In genomic region chr10:7306147-7306546, GRCh38 we compare ENCODE assay signal across 21 cellular contexts.
A peak's percentile ranks its signal among the peaks of the same experiment; 100 is the strongest.
DNase-seq lines count a peak whose midpoint lies in the region; ATAC-seq and TF ChIP-seq lines count a peak whose summit lies in the region.
"Had no signal": no experiment of that assay in that cellular context is flagged by ENCODE, and none has a peak within 500 bp of the region (broad histone marks: within the 10 kb centered on the region; RNA-seq: fewer than 3 reads in every experiment).

No MANE protein-coding gene starts in this region.

- no peak for TF ChIP-seq POLR2A in lower leg skin (IDR thresholded peaks at IDR 0.05)

- peaks cover 3 to 7% of the 10 kb centered on the region in 2 donors for H3K9me3 Mint-ChIP-seq in stimulated activated naive B cell treated with anti-CD40 and anti-IgM and Interleukin-4, amounts not matched to agents 10 μg/mL and 1 μg/mL and 100 μg/mL, for 72 hours
- no peaks in the 10 kb centered on the region for H3K9me3 Mint-ChIP-seq in activated naive CD4-positive, alpha-beta T cell treated with anti-CD3 and anti-CD28 coated beads, Interleukin-2, amount 50 U/mL, for 72 hours
- H3K9me3 Mint-ChIP-seq: activated naive CD4-positive, alpha-beta T cell treated with anti-CD3 and anti-CD28 coated beads, Interleukin-2, amount 50 U/mL, for 24 hours; natural killer cell treated with Interleukin-12 subunit alpha and Interleukin-12 subunit beta and Interleukin-15 and Interleukin-18, amount 100 ng/mL, for 72 hours; T-cell had no signal

- peak overlapping the region; percentile 39 to 57 for H3K4me3 Mint-ChIP-seq in stimulated activated naive B cell treated with anti-CD40 and anti-IgM and Interleukin-4, amounts not matched to agents 10 μg/mL and 1 μg/mL and 100 μg/mL, for 72 hours
- H3K4me3 Mint-ChIP-seq: activated CD4-positive, alpha-beta memory T cell treated with anti-CD3 and anti-CD28 coated beads, Interleukin-2, amount 10 ng/mL, durations not matched to agents 7 days and 5 days; activated naive CD4-positive, alpha-beta T cell treated with anti-CD3 and anti-CD28 coated beads, Interleukin-2, amount 50 U/mL, for 24 hours; activated T-cell treated with anti-CD3 and anti-CD28 coated beads, Interleukin-2, amount 50 U/mL, for 24 hours; natural killer cell treated with Interleukin-12 subunit alpha and Interleukin-12 subunit beta and Interleukin-15 and Interleukin-18, amount 100 ng/mL, for 72 hours; T-cell had no signal

- WGBS in lower leg skin, 2 donors: 43 to 67% methylated on average over 9 of the region's 9 CpGs

- intact Hi-C loops in lower leg skin (cut with DNase I; ENCODE audit: low total_unique reads): no loop called here

- peak overlapping the region; percentile 65 for H3K27ac Mint-ChIP-seq in stimulated activated naive B cell treated with anti-CD40 and anti-IgM and Interleukin-4, amounts not matched to agents 10 μg/mL and 1 μg/mL and 100 μg/mL, for 72 hours
- no peak overlapping the region for H3K27ac Mint-ChIP-seq in activated naive CD4-positive, alpha-beta T cell treated with anti-CD3 and anti-CD28 coated beads, Interleukin-2, amount 50 U/mL, for 72 hours
- H3K27ac Mint-ChIP-seq: activated CD4-positive, alpha-beta memory T cell treated with anti-CD3 and anti-CD28 coated beads, Interleukin-2, amount 10 ng/mL, durations not matched to agents 7 days and 5 days; activated naive CD4-positive, alpha-beta T cell treated with anti-CD3 and anti-CD28 coated beads, Interleukin-2, amount 50 U/mL, for 24 hours; activated T-cell treated with anti-CD3 and anti-CD28 coated beads, Interleukin-2, amount 50 U/mL, for 24 hours; T-cell had no signal

- no peaks in the 10 kb centered on the region for H3K27me3 Mint-ChIP-seq in stimulated activated naive B cell treated with anti-CD40 and anti-IgM and Interleukin-4, amounts not matched to agents 10 μg/mL and 1 μg/mL and 100 μg/mL, for 72 hours
- H3K27me3 Mint-ChIP-seq: activated CD4-positive, alpha-beta memory T cell treated with anti-CD3 and anti-CD28 coated beads, Interleukin-2, amount 10 ng/mL, durations not matched to agents 7 days and 5 days; activated naive CD4-positive, alpha-beta T cell treated with anti-CD3 and anti-CD28 coated beads, Interleukin-2, amount 50 U/mL, for 24 hours; activated T-cell treated with anti-CD3 and anti-CD28 coated beads, Interleukin-2, amount 50 U/mL, for 24 hours; natural killer cell treated with Interleukin-12 subunit alpha and Interleukin-12 subunit beta and Interleukin-15 and Interleukin-18, amount 100 ng/mL, for 72 hours; T-cell had no signal

- peaks cover 24 to 45% of the 10 kb centered on the region in 2 donors for H3K4me1 Mint-ChIP-seq in stimulated activated naive B cell treated with anti-CD40 and anti-IgM and Interleukin-4, amounts not matched to agents 10 μg/mL and 1 μg/mL and 100 μg/mL, for 72 hours
- H3K4me1 Mint-ChIP-seq: activated CD4-positive, alpha-beta memory T cell treated with anti-CD3 and anti-CD28 coated beads, Interleukin-2, amount 10 ng/mL, durations not matched to agents 7 days and 5 days had no signal

- H3K4me3 ChIP-seq in fibroblast of villous mesenchyme (ENCODE audit: low read depth, low read length): no peak overlapping the region
- H3K4me3 ChIP-seq in lower leg skin (ENCODE audit: low read depth, poor library complexity, severe bottlenecking): no peak overlapping the region

- ATAC-seq in GM19372 (IDR thresholded peaks at IDR 0.05; ENCODE audit: low read depth, unreplicated experiment) (peak; percentile 65), HG03432 (IDR thresholded peaks at IDR 0.05; ENCODE audit: unreplicated experiment) (no peak)
- ATAC-seq in stimulated activated naive B cell treated with anti-CD40 and anti-IgM and Interleukin-4, amounts not matched to agents 10 μg/mL and 1 μg/mL and 100 μg/mL, for 72 hours (replicated peaks): peak; percentile 84 to 85
- no peak for ATAC-seq in activated naive CD4-positive, alpha-beta T cell treated with anti-CD3 and anti-CD28 coated beads, Interleukin-2, amount 50 U/mL, for 72 hours
- ATAC-seq: left ventricle myocardium superior, T-cell had no signal

- DNase-seq in KBM-7: peak; percentile 80
- peak; percentile 15 for DNase-seq in fibroblast of villous mesenchyme (ENCODE audit: low read depth)
- no peak for DNase-seq in stimulated activated naive B cell treated with anti-CD40 and anti-IgM and Interleukin-4, amounts not matched to agents 10 μg/mL and 1 μg/mL and 100 μg/mL, for 72 hours
- DNase-seq in NCI-H226: no peak
- no peak for DNase-seq in lower leg skin (ENCODE audit: low spot score in 2 of 2)
- no peak for DNase-seq in activated naive CD4-positive, alpha-beta T cell treated with anti-CD3 and anti-CD28 coated beads, Interleukin-2, amount 50 U/mL, for 72 hours (ENCODE audit: low spot score in 2 of 2)
- DNase-seq: activated CD4-positive, alpha-beta memory T cell treated with anti-CD3 and anti-CD28 coated beads, Interleukin-2, amount 10 ng/mL, durations not matched to agents 7 days and 5 days; activated T-cell treated with anti-CD3 and anti-CD28 coated beads, Interleukin-2, amount 50 U/mL, for 24 hours; AML-193; DMS 273 treated with DMSO at 0.1 percent for 48 hours; Karpas-422; left ventricle myocardium superior; NCI-H1417 treated with DMSO at 0.1 percent for 48 hours; NK-92 treated with Interleukin-12 subunit alpha and Interleukin-12 subunit beta, amount 100 ng/mL, for 24 hours; stimulated activated CD4-positive, alpha-beta T cell treated with anti-CD3 and anti-CD28 coated beads, Interleukin-12 subunit alpha, Interleukin-12 subunit beta, amount 100 ng/mL, for 4 hours; T-cell; trophoblast cell had no signal

- TF ChIP-seq CTCF in fibroblast of villous mesenchyme (IDR thresholded peaks at IDR 0.05; ENCODE audit: insufficient read depth, low read depth, low read length) (no peak), lower leg skin (IDR thresholded peaks at IDR 0.05) (no peak)

- peaks cover 61 to 79% of the 10 kb centered on the region in 2 donors for H3K36me3 Mint-ChIP-seq in stimulated activated naive B cell treated with anti-CD40 and anti-IgM and Interleukin-4, amounts not matched to agents 10 μg/mL and 1 μg/mL and 100 μg/mL, for 72 hours
- peaks cover 18 to 47% of the 10 kb centered on the region in 2 donors for H3K36me3 Mint-ChIP-seq in activated naive CD4-positive, alpha-beta T cell treated with anti-CD3 and anti-CD28 coated beads, Interleukin-2, amount 50 U/mL, for 72 hours

- in situ Hi-C loops in KBM-7 (cut with MboI; ENCODE audit: low pct_unique_long_range_greater_than_20kb, low sequenced_read_pairs): no loop called here

Comparison
In these comparisons a context has a peak if more than half of its experiments do, and no peak if none do; other contexts are left out.
1. ATAC-seq: peak in GM19372 (single experiment) and stimulated activated naive B cell treated with anti-CD40 and anti-IgM and Interleukin-4, amounts not matched to agents 10 μg/mL and 1 μg/mL and 100 μg/mL, for 72 hours (2 of 2); none in activated naive CD4-positive, alpha-beta T cell treated with anti-CD3 and anti-CD28 coated beads, Interleukin-2, amount 50 U/mL, for 72 hours (0 of 2) and HG03432 (single experiment).
2. DNase-seq: peak in KBM-7 (single experiment) and fibroblast of villous mesenchyme (single experiment); none in stimulated activated naive B cell treated with anti-CD40 and anti-IgM and Interleukin-4, amounts not matched to agents 10 μg/mL and 1 μg/mL and 100 μg/mL, for 72 hours (single experiment), NCI-H226 (single experiment), lower leg skin (0 of 2) and activated naive CD4-positive, alpha-beta T cell treated with anti-CD3 and anti-CD28 coated beads, Interleukin-2, amount 50 U/mL, for 72 hours (0 of 2).